In genomic region chr3:43014990-43015389, GRCh38 we compare ENCODE assay signal across 1 cellular context.
TF ChIP-seq lines count a peak whose summit lies in the region.

No MANE protein-coding gene starts in this region.

TF ChIP-seq in IMR-90, 13 proteins besides CTCF, POLR2A, EP300 and RAD21:
- TF ChIP-seq USF2 (IDR thresholded peaks at IDR 0.05; ENCODE audit: low read depth, low read length) (no peak), NFE2L2 (IDR thresholded peaks at IDR 0.05; ENCODE audit: low read depth, low read length) (no peak), CEBPB (IDR thresholded peaks at IDR 0.05; ENCODE audit: low read depth, low read length) (no peak), CHD1 (IDR thresholded peaks at IDR 0.05; ENCODE audit: low read depth, low read length) (no peak), MXI1 (IDR thresholded peaks at IDR 0.05; ENCODE audit: borderline replicate concordance, low read depth, low read length) (no peak), FOS (IDR thresholded peaks at IDR 0.05; ENCODE audit: low read depth, low read length) (no peak), MAZ (IDR thresholded peaks at IDR 0.05; ENCODE audit: borderline replicate concordance, low read depth, low read length) (no peak), RFX5 (IDR thresholded peaks at IDR 0.05; ENCODE audit: low read depth, low read length) (no peak), SMC3 (IDR thresholded peaks at IDR 0.05; ENCODE audit: low read depth, low read length) (no peak), RCOR1 (IDR thresholded peaks at IDR 0.05; ENCODE audit: insufficient replicate concordance, low read length) (no peak), ELK1 (IDR thresholded peaks at IDR 0.05; ENCODE audit: borderline replicate concordance, low read depth, low read length) (no peak), BHLHE40 (IDR thresholded peaks at IDR 0.05; ENCODE audit: low read depth, low read length) (no peak), MAFK (IDR thresholded peaks at IDR 0.05; ENCODE audit: low read depth, low read length) (no peak)
